Comparison of ENCODE assay signal across 34 cellular contexts in genomic region chr21:36075953-36076352, GRCh38. TPM values are rescaled to one million over a fixed set of nuclear protein-coding genes. Genes with fewer than 3 reads are reported as not detected.
A peak's percentile ranks its signal among the peaks of the same experiment; 100 is the strongest.
DNase-seq lines count a peak whose midpoint lies in the region; ATAC-seq, FAIRE-seq and TF ChIP-seq lines count a peak whose summit lies in the region.
"Had no signal": no experiment of that assay in that cellular context is flagged by ENCODE, and none has a peak within 500 bp of the region (broad histone marks: within the 10 kb centered on the region; RNA-seq: fewer than 3 reads in every experiment).

No MANE protein-coding gene starts in this region.

- no peaks in the 10 kb centered on the region for H3K27me3 Mint-ChIP-seq in activated CD4-positive, alpha-beta memory T cell treated with anti-CD3 and anti-CD28 coated beads, Interleukin-2, amount 10 ng/mL, durations not matched to agents 7 days and 5 days
- no peaks in the 10 kb centered on the region for H3K27me3 Mint-ChIP-seq in activated CD4-positive, alpha-beta memory T cell treated with anti-CD3 and anti-CD28 coated beads for 36 hours
- no peaks in the 10 kb centered on the region for H3K27me3 Mint-ChIP-seq in T-helper 1 cell treated with Interleukin-12 subunit alpha and Interleukin-12 subunit beta and Interleukin-4 antibody, amounts not matched to agents 30 μg/mL and 1 μg/mL, for 36 hours (ENCODE audit: low read depth)
- H3K27me3 Mint-ChIP-seq: activated B cell treated with CpG ODN at 0.5 μM for 24 hours; CD4-positive, CD25-positive, alpha-beta regulatory T cell had no signal

- H3K4me3 Mint-ChIP-seq in activated CD4-positive, alpha-beta memory T cell treated with anti-CD3 and anti-CD28 coated beads, Interleukin-2, amount 10 ng/mL, durations not matched to agents 7 days and 5 days: peak overlapping the region; percentile 19
- H3K4me3 Mint-ChIP-seq in activated CD4-positive, alpha-beta memory T cell treated with anti-CD3 and anti-CD28 coated beads for 36 hours: no peak overlapping the region
- H3K4me3 Mint-ChIP-seq in T-helper 1 cell treated with Interleukin-12 subunit alpha and Interleukin-12 subunit beta and Interleukin-4 antibody, amounts not matched to agents 30 μg/mL and 1 μg/mL, for 36 hours: no peak overlapping the region
- H3K4me3 Mint-ChIP-seq: activated B cell treated with CpG ODN at 0.5 μM for 24 hours; activated T-cell treated with anti-CD3 and anti-CD28 coated beads, Interleukin-2, amount 50 U/mL, for 4 hours; immature natural killer cell; nephron had no signal

- POLR2A ChIA-PET in activated CD4-positive, alpha-beta memory T cell treated with anti-CD3 and anti-CD28 coated beads, Interleukin-2, amount 10 ng/mL, durations not matched to agents 7 days and 5 days (lab: Charles Lee): interaction anchor here (3.7 kb wide), 1 partner anchor 16 kb away, joined by 27 read pairs; the partner anchor contains the start of gene SETD4
- POLR2A ChIA-PET in activated CD4-positive, alpha-beta memory T cell treated with anti-CD3 and anti-CD28 coated beads for 36 hours (lab: Charles Lee): no interaction called here
- POLR2A ChIA-PET in K562 (lab: Yijun Ruan, JAX): interaction anchor here (0.6 kb wide), 2 partner anchors 32 to 593 kb away, joined by 3 to 4 read pairs; no protein-coding TSS in a partner anchor

- TF ChIP-seq EP300 in K562 (IDR thresholded peaks at IDR 0.05; ENCODE audit: low read length) (no peak), stomach (IDR thresholded peaks at IDR 0.05) (no peak)

- H3K4me1 ChIP-seq in K562 (replicated peaks in 1 of 2; ENCODE audit: control insufficient read depth in 2 of 2, insufficient read depth in 2 of 2, low read length in 2 of 2) (peaks cover 4 to 31% of the 10 kb centered on the region in 2 experiments; a peak in 4 of 5 replicates), stomach (peaks cover 20 to 54% (median 34%) of the 10 kb centered on the region in 4 donors)
- H3K4me1 ChIP-seq: colonic mucosa, SJCRH30 had no signal

- no peaks in the 10 kb centered on the region for H4K20me1 ChIP-seq in K562 (replicated peaks; ENCODE audit: control insufficient read depth, insufficient read depth, low read length)

- peaks cover 2% of the 10 kb centered on the region for H3K9me3 Mint-ChIP-seq in activated CD4-positive, alpha-beta memory T cell treated with anti-CD3 and anti-CD28 coated beads, Interleukin-2, amount 10 ng/mL, durations not matched to agents 7 days and 5 days
- no peaks in the 10 kb centered on the region for H3K9me3 Mint-ChIP-seq in activated CD4-positive, alpha-beta memory T cell treated with anti-CD3 and anti-CD28 coated beads for 36 hours
- H3K9me3 Mint-ChIP-seq in T-helper 1 cell treated with Interleukin-12 subunit alpha and Interleukin-12 subunit beta and Interleukin-4 antibody, amounts not matched to agents 30 μg/mL and 1 μg/mL, for 36 hours: peaks cover 14% of the 10 kb centered on the region
- H3K9me3 Mint-ChIP-seq: activated B cell treated with CpG ODN at 0.5 μM for 24 hours; activated T-cell treated with anti-CD3 and anti-CD28 coated beads, Interleukin-2, amount 50 U/mL, for 4 hours; CD4-positive, CD25-positive, alpha-beta regulatory T cell; immature natural killer cell had no signal

- intact Hi-C loops in activated CD4-positive, alpha-beta memory T cell treated with anti-CD3 and anti-CD28 coated beads for 36 hours (cut with micrococcal nuclease): no loop called here
- intact Hi-C loops in K562 (cut with micrococcal nuclease): no loop called here
- intact Hi-C loops in stomach (cut with DNase I; ENCODE audit: low total_unique reads): no loop called here

- H2AFZ ChIP-seq in K562 (ENCODE audit: low read depth, low read length): no peak overlapping the region
- H2AFZ ChIP-seq: GM23248 had no signal

- peaks cover 73% of the 10 kb centered on the region for H3K4me1 Mint-ChIP-seq in activated CD4-positive, alpha-beta memory T cell treated with anti-CD3 and anti-CD28 coated beads, Interleukin-2, amount 10 ng/mL, durations not matched to agents 7 days and 5 days
- peaks cover 48% of the 10 kb centered on the region for H3K4me1 Mint-ChIP-seq in activated CD4-positive, alpha-beta memory T cell treated with anti-CD3 and anti-CD28 coated beads for 36 hours (ENCODE audit: low read depth)
- peaks cover 46% of the 10 kb centered on the region for H3K4me1 Mint-ChIP-seq in T-helper 1 cell treated with Interleukin-12 subunit alpha and Interleukin-12 subunit beta and Interleukin-4 antibody, amounts not matched to agents 30 μg/mL and 1 μg/mL, for 36 hours (ENCODE audit: low read depth)

- H3K9ac ChIP-seq in K562 (ENCODE audit: insufficient read depth in 1 of 2, low read depth in 2 of 2, low read length in 2 of 2): no peak overlapping the region
- H3K9ac ChIP-seq: GM23248 had no signal

- H3K9me1 ChIP-seq in K562 (ENCODE audit: control insufficient read depth, insufficient read depth, low read length): no peaks in the 10 kb centered on the region

- BruUV-seq in K562 (replicated peaks; lab: Mats Ljungman, UMichigan): no TSS peak

- peak overlapping the region; percentile 47 for H3K27ac Mint-ChIP-seq in activated CD4-positive, alpha-beta memory T cell treated with anti-CD3 and anti-CD28 coated beads, Interleukin-2, amount 10 ng/mL, durations not matched to agents 7 days and 5 days
- no peak overlapping the region for H3K27ac Mint-ChIP-seq in activated CD4-positive, alpha-beta memory T cell treated with anti-CD3 and anti-CD28 coated beads for 36 hours
- peak overlapping the region; percentile 41 for H3K27ac Mint-ChIP-seq in T-helper 1 cell treated with Interleukin-12 subunit alpha and Interleukin-12 subunit beta and Interleukin-4 antibody, amounts not matched to agents 30 μg/mL and 1 μg/mL, for 36 hours
- H3K27ac Mint-ChIP-seq: nephron had no signal

- no peaks in the 10 kb centered on the region for H3K79me2 ChIP-seq in K562 (ENCODE audit: control insufficient read depth, insufficient read depth, low read length)

- H3K27ac ChIP-seq in K562 (ENCODE audit: extremely low read depth, low read depth, low read length) (no peak overlapping the region), stomach (peak overlapping the region in 3 of 5 donors; percentile 12 to 66 (median 52))
- H3K27ac ChIP-seq: ascending aorta, epithelial cell of prostate, GM23248, psoas muscle, SJCRH30, upper lobe of left lung had no signal

- H3K27me3 ChIP-seq in K562 (ENCODE audit: control insufficient read depth in 2 of 2, insufficient read depth in 2 of 2, low read length in 2 of 2): no peaks in the 10 kb centered on the region
- H3K27me3 ChIP-seq in stomach: no peaks in the 10 kb centered on the region
- H3K27me3 ChIP-seq: ascending aorta, colonic mucosa, SJCRH30, upper lobe of left lung had no signal

- H3K36me3 Mint-ChIP-seq in activated CD4-positive, alpha-beta memory T cell treated with anti-CD3 and anti-CD28 coated beads, Interleukin-2, amount 10 ng/mL, durations not matched to agents 7 days and 5 days (ENCODE audit: low read depth): peaks cover 37% of the 10 kb centered on the region
- H3K36me3 Mint-ChIP-seq in activated CD4-positive, alpha-beta memory T cell treated with anti-CD3 and anti-CD28 coated beads for 36 hours: peaks cover 18% of the 10 kb centered on the region
- peaks cover 34% of the 10 kb centered on the region for H3K36me3 Mint-ChIP-seq in T-helper 1 cell treated with Interleukin-12 subunit alpha and Interleukin-12 subunit beta and Interleukin-4 antibody, amounts not matched to agents 30 μg/mL and 1 μg/mL, for 36 hours (ENCODE audit: low read depth)

- no peak for FAIRE-seq in K562 (lab: Jason Lieb, UNC)
- FAIRE-seq: A204.1, D721Med had no signal

- H3K4me2 ChIP-seq in K562 (ENCODE audit: insufficient read depth, low read length): no peak overlapping the region

- TF ChIP-seq RAD21 in K562 (CRISPR knock-in tag; conservative IDR thresholded peaks at IDR 0.05 in 1 of 2, IDR thresholded peaks at IDR 0.05 in 1 of 2): no peak

- no peak for ATAC-seq in K562
- ATAC-seq in HG03175 (IDR thresholded peaks at IDR 0.05; ENCODE audit: unreplicated experiment): no peak
- ATAC-seq: activated T-cell treated with anti-CD3 and anti-CD28 coated beads, Interleukin-2, amount 50 U/mL, for 4 hours; psoas muscle had no signal

- no peak for TF ChIP-seq CTCF in K562 (IDR thresholded peaks at IDR 0.05 in 2 of 3, conservative IDR thresholded peaks at IDR 0.05 in 1 of 3; ENCODE audit: insufficient read depth in 2 of 3, low read depth in 1 of 3, low read length in 3 of 3)
- no peak for TF ChIP-seq CTCF in stomach (IDR thresholded peaks at IDR 0.05)

- in situ Hi-C loops in K562 (cut with MboI): no loop called here

- TF ChIP-seq POLR2A in K562 (conservative IDR thresholded peaks at IDR 0.05) (no peak), stomach (IDR thresholded peaks at IDR 0.05) (no peak)

- H3K36me3 ChIP-seq in K562 (ENCODE audit: control insufficient read depth, insufficient read depth, low read length) (0 out of 3 replicates have a peak, but pooled peaks cover 2% of the 10 kb centered on the region), stomach (peaks cover 7 to 26% (median 19%) of the 10 kb centered on the region in 4 donors)
- H3K36me3 ChIP-seq: colonic mucosa, SJCRH30 had no signal

- WGBS in K562 (ENCODE audit: insufficient coverage, low coverage, missing lambda C conversion rate): 65% methylated on average over 5 of the region's 5 CpGs
- 81 to 94% (median 88%) methylated on average over 5 of the region's 5 CpGs for whole genome bisulfite sequencing in stomach, 5 donors

- peaks cover 3% of the 10 kb centered on the region for H3K9me3 ChIP-seq in K562 (replicated peaks; ENCODE audit: control insufficient read depth, insufficient read depth, low read depth, low read length)
- H3K9me3 ChIP-seq in stomach: no peaks in the 10 kb centered on the region
- H3K9me3 ChIP-seq: ascending aorta, colonic mucosa, psoas muscle, SJCRH30, upper lobe of left lung had no signal

- no peak for DNase-seq in activated CD4-positive, alpha-beta memory T cell treated with anti-CD3 and anti-CD28 coated beads, Interleukin-2, amount 10 ng/mL, durations not matched to agents 7 days and 5 days
- DNase-seq in activated CD4-positive, alpha-beta memory T cell treated with anti-CD3 and anti-CD28 coated beads for 36 hours: no peak
- no peak for DNase-seq in K562 (ENCODE audit: extremely low read depth in 1 of 4, low spot score in 3 of 4)
- no peak for DNase-seq in stomach
- no peak for DNase-seq in NOMO-1 treated with dmso at 0.1 percent for 144 hours (lab: John Stamatoyannopoulos, UW; ENCODE audit: unreplicated experiment)
- DNase-seq in activated effector memory CD4-positive, alpha-beta T cell treated with anti-CD3 and anti-CD28 coated beads, Interleukin-2, amount 50 U/mL, for 16 hours: no peak
- DNase-seq: activated B cell treated with CpG ODN at 0.5 μM for 24 hours; activated CD8-positive, alpha-beta memory T cell treated with anti-CD3 and anti-CD28 coated beads for 24 hours; activated naive CD4-positive, alpha-beta T cell treated with anti-CD3 and anti-CD28 coated beads, Interleukin-2, amount 50 U/mL, for 16 hours; activated T-cell treated with anti-CD3 and anti-CD28 coated beads, Interleukin-2, amount 50 U/mL, for 4 hours; colonic mucosa; DND-41; effector memory CD4-positive, alpha-beta T cell; GF-D8; GM23248; immature natural killer cell; mammary epithelial cell; NCI-H1048; NCI-H1694 treated with DMSO at 0.1 percent for 48 hours; psoas muscle; RPMI8226; SJCRH30; stimulated activated CD4-positive, alpha-beta T cell treated with anti-CD3 and anti-CD28 coated beads, Interleukin-12 subunit alpha, Interleukin-12 subunit beta, amount 100 ng/mL, for 4 hours; stimulated activated CD4-positive, alpha-beta T cell treated with anti-CD3 and anti-CD28 coated beads, Interleukin-2, amount 100 ng/mL, for 48 hours; upper lobe of left lung had no signal

- CTCF ChIA-PET in activated CD4-positive, alpha-beta memory T cell treated with anti-CD3 and anti-CD28 coated beads, Interleukin-2, amount 10 ng/mL, durations not matched to agents 7 days and 5 days (lab: Charles Lee): interaction anchor here (0.7 kb wide), 1 partner anchor 1028 kb away, joined by 4 read pairs; no protein-coding TSS in a partner anchor
- CTCF ChIA-PET in activated CD4-positive, alpha-beta memory T cell treated with anti-CD3 and anti-CD28 coated beads for 36 hours (lab: Charles Lee): interaction anchor here (0.6 to 1.5 kb wide), 2 partner anchors 50 to 1055 kb away, joined by 3 to 6 read pairs; no protein-coding TSS in a partner anchor
- CTCF ChIA-PET in K562 (lab: Yijun Ruan, JAX; ENCODE audit: low intra/inter-chr PET ratio): interaction anchor here (0.6 kb wide), 1 partner anchor 321 kb away, joined by 5 read pairs; no protein-coding TSS in a partner anchor

- H3K4me3 ChIP-seq in K562 (no peak overlapping the region), stomach (no peak overlapping the region)
- H3K4me3 ChIP-seq: ascending aorta, colonic mucosa, GM23248, psoas muscle, SJCRH30, upper lobe of left lung had no signal

RNA-seq across cellular contexts. Expression of gene CBR1, which starts 6.1 kb away (rescaled TPM):
- total RNA-seq in activated CD4-positive, alpha-beta memory T cell treated with anti-CD3 and anti-CD28 coated beads, Interleukin-2, amount 10 ng/mL, durations not matched to agents 7 days and 5 days: 10 to 100 TPM; 42.0 to 44.1 TPM
- 10 to 100 TPM; 45.6 to 47.2 TPM for total RNA-seq in activated CD4-positive, alpha-beta memory T cell treated with anti-CD3 and anti-CD28 coated beads for 36 hours
- total RNA-seq in K562 (2011; cell fraction: chromatin; rRNA removed; ENCODE audit: low replicate concordance): 5.1 and 7.5 TPM in 2 replicates
- 8.3 and 10.5 TPM in 2 replicates for total RNA-seq in K562 (2011; cell fraction: nucleolus; rRNA removed)
- total RNA-seq in K562 (2011; cell fraction: nucleoplasm; rRNA removed): 8.5 and 9.1 TPM in 2 replicates
- total RNA-seq in K562 (2014; rRNA removed): 33.8 and 37.3 TPM in 2 replicates
- 9.5 and 12.6 TPM in 2 replicates for total RNA-seq in K562 (2014; rRNA removed; fragmentation: Illumina TruSeq; extraction: Trizol)
- 15.4 and 15.6 TPM in 2 replicates for total RNA-seq in K562 (2015; rRNA removed; fragmentation: Illumina TruSeq; extraction: Trizol)
- total RNA-seq in K562 (2021): 15.1 and 17.6 TPM in 2 replicates
- polyA plus RNA-seq in K562 (2011; rRNA removed): 14.8 and 21.8 TPM in 2 replicates
- polyA plus RNA-seq in K562 (2011; cell fraction: cytosol; rRNA removed): 21.5 and 101 TPM in 2 replicates
- polyA plus RNA-seq in K562 (2011; cell fraction: nucleus; rRNA removed): 16.1 and 19.9 TPM in 2 replicates
- polyA plus RNA-seq in K562 (2012): 12.9 and 16.1 TPM in 2 replicates
- 9.3 and 10.0 TPM in 2 replicates for polyA plus RNA-seq in K562 (2014; fragmentation: Illumina TruSeq; extraction: Trizol)
- 1 to 10 TPM; 2.5 to 5.5 TPM for polyA plus RNA-seq in K562 (2014; fragmentation: Nextera tagmentation; extraction: Ambion mirVana)
- polyA plus RNA-seq in K562 (2014; rRNA removed): 21.5 and 29.6 TPM in 2 replicates
- 6.4 and 9.5 TPM in 2 replicates for polyA minus RNA-seq in K562 (2011; rRNA and poly(A)+ RNA removed)
- polyA minus RNA-seq in K562 (2011; cell fraction: cytosol; rRNA and poly(A)+ RNA removed): 6.2 and 7.5 TPM in 2 replicates
- polyA minus RNA-seq in K562 (2011; cell fraction: nucleus; rRNA and poly(A)+ RNA removed): 6.5 and 8.0 TPM in 2 replicates
- total RNA-seq in stomach: 100 to 1,000 TPM in 3 of 5 donors, 10 to 100 TPM in 2; 79.9 to 372 (median 140) TPM
- polyA plus RNA-seq in stomach: 100 to 1,000 TPM in 2 of 3 donors, 10 to 100 TPM in 1; 99.9 to 315 (median 169) TPM
- total RNA-seq: SJCRH30 had no signal

RNA-seq across cellular contexts. Expression of gene SETD4, which starts 15.6 kb away (rescaled TPM):
- 10 to 100 TPM; 15.5 to 17.4 TPM for total RNA-seq in activated CD4-positive, alpha-beta memory T cell treated with anti-CD3 and anti-CD28 coated beads, Interleukin-2, amount 10 ng/mL, durations not matched to agents 7 days and 5 days
- total RNA-seq in activated CD4-positive, alpha-beta memory T cell treated with anti-CD3 and anti-CD28 coated beads for 36 hours: 10 to 100 TPM; 13.5 to 18.9 TPM
- total RNA-seq in K562 (2011; cell fraction: chromatin; rRNA removed; ENCODE audit: low replicate concordance): 72.3 and 98.7 TPM in 2 replicates
- 43.0 and 50.5 TPM in 2 replicates for total RNA-seq in K562 (2011; cell fraction: nucleolus; rRNA removed)
- total RNA-seq in K562 (2011; cell fraction: nucleoplasm; rRNA removed): 68.0 and 93.6 TPM in 2 replicates
- 16.0 and 16.1 TPM in 2 replicates for total RNA-seq in K562 (2014; rRNA removed)
- 25.7 and 27.1 TPM in 2 replicates for total RNA-seq in K562 (2014; rRNA removed; fragmentation: Illumina TruSeq; extraction: Trizol)
- total RNA-seq in K562 (2015; rRNA removed; fragmentation: Illumina TruSeq; extraction: Trizol): 23.6 and 23.9 TPM in 2 replicates
- 23.5 and 27.0 TPM in 2 replicates for total RNA-seq in K562 (2021)
- polyA plus RNA-seq in K562 (2011; rRNA removed): 20.1 and 24.5 TPM in 2 replicates
- polyA plus RNA-seq in K562 (2011; cell fraction: cytosol; rRNA removed): 11.7 and 14.6 TPM in 2 replicates
- 43.3 and 46.0 TPM in 2 replicates for polyA plus RNA-seq in K562 (2011; cell fraction: nucleus; rRNA removed)
- polyA plus RNA-seq in K562 (2012): 12.9 and 14.2 TPM in 2 replicates
- polyA plus RNA-seq in K562 (2014; fragmentation: Illumina TruSeq; extraction: Trizol): 26.2 and 27.4 TPM in 2 replicates
- polyA plus RNA-seq in K562 (2014; fragmentation: Nextera tagmentation; extraction: Ambion mirVana): 10 to 100 TPM; 49.2 to 51.3 TPM
- polyA plus RNA-seq in K562 (2014; rRNA removed): 31.7 and 32.5 TPM in 2 replicates
- 22.6 and 27.8 TPM in 2 replicates for polyA minus RNA-seq in K562 (2011; rRNA and poly(A)+ RNA removed)
- polyA minus RNA-seq in K562 (2011; cell fraction: cytosol; rRNA and poly(A)+ RNA removed): 10.6 and 18.2 TPM in 2 replicates
- 23.3 and 29.3 TPM in 2 replicates for polyA minus RNA-seq in K562 (2011; cell fraction: nucleus; rRNA and poly(A)+ RNA removed)
- 10 to 100 TPM; 11.6 to 87.5 (median 46.4) TPM for total RNA-seq in stomach
- 10 to 100 TPM in 2 of 3 donors, 1 to 10 TPM in 1; 6.9 to 19.6 (median 10.6) TPM for polyA plus RNA-seq in stomach

RNA-seq across cellular contexts. Expression of gene CBR3, which starts 58.9 kb away (rescaled TPM):
- total RNA-seq in activated CD4-positive, alpha-beta memory T cell treated with anti-CD3 and anti-CD28 coated beads, Interleukin-2, amount 10 ng/mL, durations not matched to agents 7 days and 5 days: 10 to 100 TPM; 27.3 to 29.0 TPM
- 10 to 100 TPM; 25.8 to 27.6 TPM for total RNA-seq in activated CD4-positive, alpha-beta memory T cell treated with anti-CD3 and anti-CD28 coated beads for 36 hours
- not detected in 2 replicates for total RNA-seq in K562 (2011; cell fraction: chromatin; rRNA removed; ENCODE audit: low replicate concordance)
- total RNA-seq in K562 (2011; cell fraction: nucleolus; rRNA removed): not detected in 2 replicates
- not detected in 2 replicates for total RNA-seq in K562 (2011; cell fraction: nucleoplasm; rRNA removed)
- not detected in 2 replicates for total RNA-seq in K562 (2014; rRNA removed)
- total RNA-seq in K562 (2014; rRNA removed; fragmentation: Illumina TruSeq; extraction: Trizol): not detected in 2 replicates
- total RNA-seq in K562 (2015; rRNA removed; fragmentation: Illumina TruSeq; extraction: Trizol): not detected in 2 replicates
- 0.16 TPM in 1 of 2 replicates, not detected in the other for total RNA-seq in K562 (2021)
- polyA plus RNA-seq in K562 (2011; rRNA removed): not detected in 2 replicates
- polyA plus RNA-seq in K562 (2011; cell fraction: cytosol; rRNA removed): not detected in 2 replicates
- not detected in 2 replicates for polyA plus RNA-seq in K562 (2011; cell fraction: nucleus; rRNA removed)
- not detected in 2 replicates for polyA plus RNA-seq in K562 (2012)
- not detected in 2 replicates for polyA plus RNA-seq in K562 (2014; fragmentation: Illumina TruSeq; extraction: Trizol)
- not detected for polyA plus RNA-seq in K562 (2014; fragmentation: Nextera tagmentation; extraction: Ambion mirVana)
- not detected in 2 replicates for polyA plus RNA-seq in K562 (2014; rRNA removed)
- not detected in 2 replicates for polyA minus RNA-seq in K562 (2011; rRNA and poly(A)+ RNA removed)
- not detected in 2 replicates for polyA minus RNA-seq in K562 (2011; cell fraction: cytosol; rRNA and poly(A)+ RNA removed)
- polyA minus RNA-seq in K562 (2011; cell fraction: nucleus; rRNA and poly(A)+ RNA removed): not detected in 2 replicates
- total RNA-seq in stomach: 10 to 100 TPM in 1 of 5 donors, 1 to 10 TPM in 2, not detected in 2; 1.1 to 10.7 (median 4.7) TPM
- 10 to 100 TPM in 1 of 3 donors, 1 to 10 TPM in 2; 4.4 to 32.8 (median 6.4) TPM for polyA plus RNA-seq in stomach
- total RNA-seq: OCI-LY7 had no signal
